In the genomic region with DNA sequence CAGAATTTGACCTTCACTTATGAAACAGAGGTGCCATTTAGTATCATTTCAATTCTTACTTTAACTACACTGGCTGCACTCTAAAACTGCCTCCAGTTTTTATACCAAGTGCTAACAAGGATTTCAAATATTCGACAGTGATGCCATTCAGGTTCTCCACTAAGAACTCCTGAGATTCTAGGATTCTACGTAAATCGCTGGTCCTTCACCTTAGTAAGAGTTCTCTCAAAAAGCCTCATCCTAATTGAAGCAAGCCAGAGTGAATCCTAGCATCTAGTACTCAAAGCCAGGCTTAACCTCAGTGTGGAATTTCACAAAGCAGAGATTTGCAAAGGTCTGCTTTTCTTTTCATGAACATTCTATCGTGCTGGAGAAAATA, we compare ENCODE assay signal across 1 cellular context.
TF ChIP-seq lines count a peak whose summit lies in the region.

No MANE protein-coding gene starts in this region.

TF ChIP-seq in HepG2, 621 proteins besides CTCF, POLR2A, EP300 and RAD21 (continued from another document and continues in another):
- TF ChIP-seq, protein P1, sequence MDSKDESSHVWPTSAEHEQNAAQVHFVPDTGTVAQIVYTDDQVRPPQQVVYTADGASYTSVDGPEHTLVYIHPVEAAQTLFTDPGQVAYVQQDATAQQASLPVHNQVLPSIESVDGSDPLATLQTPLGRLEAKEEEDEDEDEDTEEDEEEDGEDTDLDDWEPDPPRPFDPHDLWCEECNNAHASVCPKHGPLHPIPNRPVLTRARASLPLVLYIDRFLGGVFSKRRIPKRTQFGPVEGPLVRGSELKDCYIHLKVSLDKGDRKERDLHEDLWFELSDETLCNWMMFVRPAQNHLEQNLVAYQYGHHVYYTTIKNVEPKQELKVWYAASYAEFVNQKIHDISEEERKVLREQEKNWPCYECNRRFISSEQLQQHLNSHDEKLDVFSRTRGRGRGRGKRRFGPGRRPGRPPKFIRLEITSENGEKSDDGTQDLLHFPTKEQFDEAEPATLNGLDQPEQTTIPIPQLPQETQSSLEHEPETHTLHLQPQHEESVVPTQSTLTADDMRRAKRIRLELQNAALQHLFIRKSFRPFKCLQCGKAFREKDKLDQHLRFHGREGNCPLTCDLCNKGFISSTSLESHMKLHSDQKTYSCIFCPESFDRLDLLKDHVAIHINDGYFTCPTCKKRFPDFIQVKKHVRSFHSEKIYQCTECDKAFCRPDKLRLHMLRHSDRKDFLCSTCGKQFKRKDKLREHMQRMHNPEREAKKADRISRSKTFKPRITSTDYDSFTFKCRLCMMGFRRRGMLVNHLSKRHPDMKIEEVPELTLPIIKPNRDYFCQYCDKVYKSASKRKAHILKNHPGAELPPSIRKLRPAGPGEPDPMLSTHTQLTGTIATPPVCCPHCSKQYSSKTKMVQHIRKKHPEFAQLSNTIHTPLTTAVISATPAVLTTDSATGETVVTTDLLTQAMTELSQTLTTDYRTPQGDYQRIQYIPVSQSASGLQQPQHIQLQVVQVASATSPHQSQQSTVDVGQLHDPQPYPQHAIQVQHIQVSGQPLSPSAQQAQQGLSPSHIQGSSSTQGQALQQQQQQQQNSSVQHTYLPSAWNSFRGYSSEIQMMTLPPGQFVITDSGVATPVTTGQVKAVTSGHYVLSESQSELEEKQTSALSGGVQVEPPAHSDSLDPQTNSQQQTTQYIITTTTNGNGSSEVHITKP (CRISPR knock-in tag; IDR thresholded peaks at IDR 0.05; ENCODE audit: low read depth), result no peak
- no peak for TF ChIP-seq PCBP1 (IDR thresholded peaks at IDR 0.05; ENCODE audit: borderline replicate concordance, low read depth, low read length)
- TF ChIP-seq, protein P2, sequence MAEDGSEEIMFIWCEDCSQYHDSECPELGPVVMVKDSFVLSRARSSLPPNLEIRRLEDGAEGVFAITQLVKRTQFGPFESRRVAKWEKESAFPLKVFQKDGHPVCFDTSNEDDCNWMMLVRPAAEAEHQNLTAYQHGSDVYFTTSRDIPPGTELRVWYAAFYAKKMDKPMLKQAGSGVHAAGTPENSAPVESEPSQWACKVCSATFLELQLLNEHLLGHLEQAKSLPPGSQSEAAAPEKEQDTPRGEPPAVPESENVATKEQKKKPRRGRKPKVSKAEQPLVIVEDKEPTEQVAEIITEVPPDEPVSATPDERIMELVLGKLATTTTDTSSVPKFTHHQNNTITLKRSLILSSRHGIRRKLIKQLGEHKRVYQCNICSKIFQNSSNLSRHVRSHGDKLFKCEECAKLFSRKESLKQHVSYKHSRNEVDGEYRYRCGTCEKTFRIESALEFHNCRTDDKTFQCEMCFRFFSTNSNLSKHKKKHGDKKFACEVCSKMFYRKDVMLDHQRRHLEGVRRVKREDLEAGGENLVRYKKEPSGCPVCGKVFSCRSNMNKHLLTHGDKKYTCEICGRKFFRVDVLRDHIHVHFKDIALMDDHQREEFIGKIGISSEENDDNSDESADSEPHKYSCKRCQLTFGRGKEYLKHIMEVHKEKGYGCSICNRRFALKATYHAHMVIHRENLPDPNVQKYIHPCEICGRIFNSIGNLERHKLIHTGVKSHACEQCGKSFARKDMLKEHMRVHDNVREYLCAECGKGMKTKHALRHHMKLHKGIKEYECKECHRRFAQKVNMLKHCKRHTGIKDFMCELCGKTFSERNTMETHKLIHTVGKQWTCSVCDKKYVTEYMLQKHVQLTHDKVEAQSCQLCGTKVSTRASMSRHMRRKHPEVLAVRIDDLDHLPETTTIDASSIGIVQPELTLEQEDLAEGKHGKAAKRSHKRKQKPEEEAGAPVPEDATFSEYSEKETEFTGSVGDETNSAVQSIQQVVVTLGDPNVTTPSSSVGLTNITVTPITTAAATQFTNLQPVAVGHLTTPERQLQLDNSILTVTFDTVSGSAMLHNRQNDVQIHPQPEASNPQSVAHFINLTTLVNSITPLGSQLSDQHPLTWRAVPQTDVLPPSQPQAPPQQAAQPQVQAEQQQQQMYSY (CRISPR knock-in tag; IDR thresholded peaks at IDR 0.05), result no peak
- no peak; the same call in 1 of the 2 replicates for TF ChIP-seq NFKBIZ (CRISPR knock-in tag; IDR thresholded peaks at IDR 0.05)
- TF ChIP-seq ZNF816 (CRISPR knock-in tag; IDR thresholded peaks at IDR 0.05; ENCODE audit: borderline replicate concordance), result no peak
- TF ChIP-seq CHCHD3 (CRISPR knock-in tag; IDR thresholded peaks at IDR 0.05), result no peak
- no peak for TF ChIP-seq NCOA5 (CRISPR knock-in tag; IDR thresholded peaks at IDR 0.05)
- no peak for TF ChIP-seq ESRRA (CRISPR knock-in tag; IDR thresholded peaks at IDR 0.05; ENCODE audit: low read depth)
- TF ChIP-seq ZNF432 (CRISPR knock-in tag; IDR thresholded peaks at IDR 0.05; ENCODE audit: borderline replicate concordance), result no peak
- no peak for TF ChIP-seq ZNF205 (CRISPR knock-in tag; IDR thresholded peaks at IDR 0.05)
- no peak for TF ChIP-seq RARG (CRISPR knock-in tag; IDR thresholded peaks at IDR 0.05; ENCODE audit: low read depth)
- TF ChIP-seq POLR2G (IDR thresholded peaks at IDR 0.05; ENCODE audit: low read depth, low read length), result peak; percentile 63; the same call in 1 of the 2 replicates
- TF ChIP-seq ZNF564 (CRISPR knock-in tag; IDR thresholded peaks at IDR 0.05), result no peak
- TF ChIP-seq, protein P3, sequence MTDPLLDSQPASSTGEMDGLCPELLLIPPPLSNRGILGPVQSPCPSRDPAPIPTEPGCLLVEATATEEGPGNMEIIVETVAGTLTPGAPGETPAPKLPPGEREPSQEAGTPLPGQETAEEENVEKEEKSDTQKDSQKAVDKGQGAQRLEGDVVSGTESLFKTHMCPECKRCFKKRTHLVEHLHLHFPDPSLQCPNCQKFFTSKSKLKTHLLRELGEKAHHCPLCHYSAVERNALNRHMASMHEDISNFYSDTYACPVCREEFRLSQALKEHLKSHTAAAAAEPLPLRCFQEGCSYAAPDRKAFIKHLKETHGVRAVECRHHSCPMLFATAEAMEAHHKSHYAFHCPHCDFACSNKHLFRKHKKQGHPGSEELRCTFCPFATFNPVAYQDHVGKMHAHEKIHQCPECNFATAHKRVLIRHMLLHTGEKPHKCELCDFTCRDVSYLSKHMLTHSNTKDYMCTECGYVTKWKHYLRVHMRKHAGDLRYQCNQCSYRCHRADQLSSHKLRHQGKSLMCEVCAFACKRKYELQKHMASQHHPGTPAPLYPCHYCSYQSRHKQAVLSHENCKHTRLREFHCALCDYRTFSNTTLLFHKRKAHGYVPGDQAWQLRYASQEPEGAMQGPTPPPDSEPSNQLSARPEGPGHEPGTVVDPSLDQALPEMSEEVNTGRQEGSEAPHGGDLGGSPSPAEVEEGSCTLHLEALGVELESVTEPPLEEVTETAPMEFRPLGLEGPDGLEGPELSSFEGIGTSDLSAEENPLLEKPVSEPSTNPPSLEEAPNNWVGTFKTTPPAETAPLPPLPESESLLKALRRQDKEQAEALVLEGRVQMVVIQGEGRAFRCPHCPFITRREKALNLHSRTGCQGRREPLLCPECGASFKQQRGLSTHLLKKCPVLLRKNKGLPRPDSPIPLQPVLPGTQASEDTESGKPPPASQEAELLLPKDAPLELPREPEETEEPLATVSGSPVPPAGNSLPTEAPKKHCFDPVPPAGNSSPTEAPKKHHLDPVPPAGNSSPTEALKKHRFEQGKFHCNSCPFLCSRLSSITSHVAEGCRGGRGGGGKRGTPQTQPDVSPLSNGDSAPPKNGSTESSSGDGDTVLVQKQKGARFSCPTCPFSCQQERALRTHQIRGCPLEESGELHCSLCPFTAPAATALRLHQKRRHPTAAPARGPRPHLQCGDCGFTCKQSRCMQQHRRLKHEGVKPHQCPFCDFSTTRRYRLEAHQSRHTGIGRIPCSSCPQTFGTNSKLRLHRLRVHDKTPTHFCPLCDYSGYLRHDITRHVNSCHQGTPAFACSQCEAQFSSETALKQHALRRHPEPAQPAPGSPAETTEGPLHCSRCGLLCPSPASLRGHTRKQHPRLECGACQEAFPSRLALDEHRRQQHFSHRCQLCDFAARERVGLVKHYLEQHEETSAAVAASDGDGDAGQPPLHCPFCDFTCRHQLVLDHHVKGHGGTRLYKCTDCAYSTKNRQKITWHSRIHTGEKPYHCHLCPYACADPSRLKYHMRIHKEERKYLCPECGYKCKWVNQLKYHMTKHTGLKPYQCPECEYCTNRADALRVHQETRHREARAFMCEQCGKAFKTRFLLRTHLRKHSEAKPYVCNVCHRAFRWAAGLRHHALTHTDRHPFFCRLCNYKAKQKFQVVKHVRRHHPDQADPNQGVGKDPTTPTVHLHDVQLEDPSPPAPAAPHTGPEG (CRISPR knock-in tag; IDR thresholded peaks at IDR 0.05), result no peak
- no peak for TF ChIP-seq GABPA (IDR thresholded peaks at IDR 0.05; ENCODE audit: low read depth, low read length)
- no peak for TF ChIP-seq GABPA (CRISPR knock-in tag; IDR thresholded peaks at IDR 0.05; ENCODE audit: low read depth)
- TF ChIP-seq, protein P4, sequence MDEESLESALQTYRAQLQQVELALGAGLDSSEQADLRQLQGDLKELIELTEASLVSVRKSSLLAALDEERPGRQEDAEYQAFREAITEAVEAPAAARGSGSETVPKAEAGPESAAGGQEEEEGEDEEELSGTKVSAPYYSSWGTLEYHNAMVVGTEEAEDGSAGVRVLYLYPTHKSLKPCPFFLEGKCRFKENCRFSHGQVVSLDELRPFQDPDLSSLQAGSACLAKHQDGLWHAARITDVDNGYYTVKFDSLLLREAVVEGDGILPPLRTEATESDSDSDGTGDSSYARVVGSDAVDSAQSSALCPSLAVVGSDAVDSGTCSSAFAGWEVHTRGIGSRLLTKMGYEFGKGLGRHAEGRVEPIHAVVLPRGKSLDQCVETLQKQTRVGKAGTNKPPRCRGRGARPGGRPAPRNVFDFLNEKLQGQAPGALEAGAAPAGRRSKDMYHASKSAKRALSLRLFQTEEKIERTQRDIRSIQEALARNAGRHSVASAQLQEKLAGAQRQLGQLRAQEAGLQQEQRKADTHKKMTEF (CRISPR knock-in tag; IDR thresholded peaks at IDR 0.05), result 0 out of 2 replicates have a peak, but pooled peaks have one; percentile 30
- TF ChIP-seq EED (CRISPR knock-in tag; IDR thresholded peaks at IDR 0.05), result no peak
- TF ChIP-seq HOXA3 (CRISPR knock-in tag; IDR thresholded peaks at IDR 0.05), result no peak
- TF ChIP-seq, protein P5, sequence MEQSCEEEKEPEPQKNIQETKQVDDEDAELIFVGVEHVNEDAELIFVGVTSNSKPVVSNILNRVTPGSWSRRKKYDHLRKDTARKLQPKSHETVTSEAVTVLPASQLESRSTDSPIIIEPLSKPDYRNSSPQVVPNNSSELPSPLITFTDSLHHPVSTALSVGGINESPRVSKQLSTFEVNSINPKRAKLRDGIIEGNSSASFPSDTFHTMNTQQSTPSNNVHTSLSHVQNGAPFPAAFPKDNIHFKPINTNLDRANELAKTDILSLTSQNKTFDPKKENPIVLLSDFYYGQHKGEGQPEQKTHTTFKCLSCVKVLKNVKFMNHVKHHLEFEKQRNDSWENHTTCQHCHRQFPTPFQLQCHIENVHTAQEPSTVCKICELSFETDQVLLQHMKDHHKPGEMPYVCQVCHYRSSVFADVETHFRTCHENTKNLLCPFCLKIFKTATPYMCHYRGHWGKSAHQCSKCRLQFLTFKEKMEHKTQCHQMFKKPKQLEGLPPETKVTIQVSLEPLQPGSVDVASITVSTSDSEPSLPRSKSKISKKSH (CRISPR knock-in tag; IDR thresholded peaks at IDR 0.05; ENCODE audit: borderline replicate concordance), result no peak
- TF ChIP-seq, protein P6, sequence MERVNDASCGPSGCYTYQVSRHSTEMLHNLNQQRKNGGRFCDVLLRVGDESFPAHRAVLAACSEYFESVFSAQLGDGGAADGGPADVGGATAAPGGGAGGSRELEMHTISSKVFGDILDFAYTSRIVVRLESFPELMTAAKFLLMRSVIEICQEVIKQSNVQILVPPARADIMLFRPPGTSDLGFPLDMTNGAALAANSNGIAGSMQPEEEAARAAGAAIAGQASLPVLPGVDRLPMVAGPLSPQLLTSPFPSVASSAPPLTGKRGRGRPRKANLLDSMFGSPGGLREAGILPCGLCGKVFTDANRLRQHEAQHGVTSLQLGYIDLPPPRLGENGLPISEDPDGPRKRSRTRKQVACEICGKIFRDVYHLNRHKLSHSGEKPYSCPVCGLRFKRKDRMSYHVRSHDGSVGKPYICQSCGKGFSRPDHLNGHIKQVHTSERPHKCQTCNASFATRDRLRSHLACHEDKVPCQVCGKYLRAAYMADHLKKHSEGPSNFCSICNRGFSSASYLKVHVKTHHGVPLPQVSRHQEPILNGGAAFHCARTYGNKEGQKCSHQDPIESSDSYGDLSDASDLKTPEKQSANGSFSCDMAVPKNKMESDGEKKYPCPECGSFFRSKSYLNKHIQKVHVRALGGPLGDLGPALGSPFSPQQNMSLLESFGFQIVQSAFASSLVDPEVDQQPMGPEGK (CRISPR knock-in tag; IDR thresholded peaks at IDR 0.05), result no peak
- no peak for TF ChIP-seq TOE1 (CRISPR knock-in tag; IDR thresholded peaks at IDR 0.05)
- no peak for TF ChIP-seq JUN (CRISPR knock-in tag; IDR thresholded peaks at IDR 0.05)
- no peak for TF ChIP-seq TBX3 (IDR thresholded peaks at IDR 0.05; ENCODE audit: borderline replicate concordance)
- no peak for TF ChIP-seq ZZZ3 (CRISPR knock-in tag; IDR thresholded peaks at IDR 0.05; ENCODE audit: borderline replicate concordance)
- TF ChIP-seq SSRP1 (CRISPR knock-in tag; IDR thresholded peaks at IDR 0.05), result peak; percentile 86
- no peak for TF ChIP-seq STAG1 (CRISPR knock-in tag; IDR thresholded peaks at IDR 0.05)
- TF ChIP-seq POLR2AphosphoS2 (IDR thresholded peaks at IDR 0.05; ENCODE audit: low read depth, low read length), result no peak
- TF ChIP-seq ZNF766 (CRISPR knock-in tag; IDR thresholded peaks at IDR 0.05; ENCODE audit: borderline replicate concordance), result no peak
- TF ChIP-seq, protein P7, sequence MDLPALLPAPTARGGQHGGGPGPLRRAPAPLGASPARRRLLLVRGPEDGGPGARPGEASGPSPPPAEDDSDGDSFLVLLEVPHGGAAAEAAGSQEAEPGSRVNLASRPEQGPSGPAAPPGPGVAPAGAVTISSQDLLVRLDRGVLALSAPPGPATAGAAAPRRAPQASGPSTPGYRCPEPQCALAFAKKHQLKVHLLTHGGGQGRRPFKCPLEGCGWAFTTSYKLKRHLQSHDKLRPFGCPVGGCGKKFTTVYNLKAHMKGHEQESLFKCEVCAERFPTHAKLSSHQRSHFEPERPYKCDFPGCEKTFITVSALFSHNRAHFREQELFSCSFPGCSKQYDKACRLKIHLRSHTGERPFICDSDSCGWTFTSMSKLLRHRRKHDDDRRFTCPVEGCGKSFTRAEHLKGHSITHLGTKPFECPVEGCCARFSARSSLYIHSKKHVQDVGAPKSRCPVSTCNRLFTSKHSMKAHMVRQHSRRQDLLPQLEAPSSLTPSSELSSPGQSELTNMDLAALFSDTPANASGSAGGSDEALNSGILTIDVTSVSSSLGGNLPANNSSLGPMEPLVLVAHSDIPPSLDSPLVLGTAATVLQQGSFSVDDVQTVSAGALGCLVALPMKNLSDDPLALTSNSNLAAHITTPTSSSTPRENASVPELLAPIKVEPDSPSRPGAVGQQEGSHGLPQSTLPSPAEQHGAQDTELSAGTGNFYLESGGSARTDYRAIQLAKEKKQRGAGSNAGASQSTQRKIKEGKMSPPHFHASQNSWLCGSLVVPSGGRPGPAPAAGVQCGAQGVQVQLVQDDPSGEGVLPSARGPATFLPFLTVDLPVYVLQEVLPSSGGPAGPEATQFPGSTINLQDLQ (CRISPR knock-in tag; IDR thresholded peaks at IDR 0.05), result no peak
- 0 out of 2 replicates have a peak, but pooled peaks have one; percentile 51 for TF ChIP-seq FLYWCH1 (CRISPR knock-in tag; IDR thresholded peaks at IDR 0.05)
